ENCODE assay signal across 8 cellular contexts in genomic region chr11:61955031-61955415, GRCh38. TPM values are rescaled to one million over a fixed set of nuclear protein-coding genes. Genes with fewer than 3 reads are reported as not detected.
A peak's percentile ranks its signal among the peaks of the same experiment; 100 is the strongest.
DNase-seq lines count a peak whose midpoint lies in the region; ATAC-seq and TF ChIP-seq lines count a peak whose summit lies in the region.

No MANE protein-coding gene starts in this region.

- peak overlapping the region; percentile 89 for H3K27ac Mint-ChIP-seq in chondrocyte (ENCODE audit: unreplicated experiment)
- no peak overlapping the region for H3K27ac Mint-ChIP-seq in stimulated activated effector memory CD8-positive, alpha-beta T cell treated with anti-CD3 and anti-CD28 coated beads, Interleukin-12 subunit alpha, Interleukin-12 subunit beta, amount 100 ng/mL, for 72 hours

- H3K4me3 ChIP-seq in AG04450 (ENCODE audit: low read depth, low read length) = peak overlapping the region; percentile 52

- H3K4me1 Mint-ChIP-seq in chondrocyte (ENCODE audit: low read depth) = peaks cover 27% of the 10 kb centered on the region
- peaks cover 6% of the 10 kb centered on the region for H3K4me1 Mint-ChIP-seq in stimulated activated effector memory CD8-positive, alpha-beta T cell treated with anti-CD3 and anti-CD28 coated beads, Interleukin-12 subunit alpha, Interleukin-12 subunit beta, amount 100 ng/mL, for 72 hours

- peaks cover 2% of the 10 kb centered on the region for H3K36me3 Mint-ChIP-seq in chondrocyte (ENCODE audit: low read depth)
- H3K36me3 Mint-ChIP-seq in stimulated activated effector memory CD8-positive, alpha-beta T cell treated with anti-CD3 and anti-CD28 coated beads, Interleukin-12 subunit alpha, Interleukin-12 subunit beta, amount 100 ng/mL, for 72 hours = no peaks in the 10 kb centered on the region

- DNase-seq in AG04450 (ENCODE audit: low read depth, low spot score) (no peak), KBM-7 (peak; percentile 71), chondrocyte (ENCODE audit: low spot score) (no peak), iris pigment epithelial cell (ENCODE audit: low read depth) (peak; percentile 91), SHP77 (lab: John Stamatoyannopoulos, UW) (no peak)
- no peak for DNase-seq in stimulated activated effector memory CD8-positive, alpha-beta T cell treated with anti-CD3 and anti-CD28 coated beads, Interleukin-12 subunit alpha, Interleukin-12 subunit beta, amount 100 ng/mL, for 72 hours (ENCODE audit: low spot score in 2 of 2)

- H3K9me3 ChIP-seq in AG04450 (ENCODE audit: control insufficient read depth, insufficient read depth, low read length) = peaks cover 4% of the 10 kb centered on the region; the same call in 1 of the 2 replicates

- no peak for ATAC-seq in stimulated activated effector memory CD8-positive, alpha-beta T cell treated with anti-CD3 and anti-CD28 coated beads, Interleukin-12 subunit alpha, Interleukin-12 subunit beta, amount 100 ng/mL, for 72 hours
- no peak for ATAC-seq in HG03135 (IDR thresholded peaks at IDR 0.05; ENCODE audit: unreplicated experiment)
- ATAC-seq in GM19035 (IDR thresholded peaks at IDR 0.05; ENCODE audit: unreplicated experiment) = no peak

- POLR2A ChIA-PET in AG04450 (lab: Yijun Ruan, JAX) = interaction anchor here (0.5 to 1.9 kb wide), 10 partner anchors 9 to 158 kb away, joined by 3 to 20 read pairs (median 4); partner anchors contain the start of genes FTH1 and RAB3IL1

- peak overlapping the region; percentile 61 for H3K4me3 Mint-ChIP-seq in chondrocyte (ENCODE audit: unreplicated experiment)
- peak overlapping the region; percentile 44 for H3K4me3 Mint-ChIP-seq in stimulated activated effector memory CD8-positive, alpha-beta T cell treated with anti-CD3 and anti-CD28 coated beads, Interleukin-12 subunit alpha, Interleukin-12 subunit beta, amount 100 ng/mL, for 72 hours

- CTCF ChIA-PET in AG04450 (lab: Charles Lee) = interaction anchor here (0.6 to 2.0 kb wide), 9 partner anchors 15 to 158 kb away, joined by 3 to 17 read pairs (median 4); no protein-coding TSS in a partner anchor

- H3K27ac ChIP-seq in AG04450 (ENCODE audit: low read depth, low read length) = peak overlapping the region; percentile 77

- TF ChIP-seq CTCF in AG04450 (IDR thresholded peaks at IDR 0.05; ENCODE audit: low read depth, low read length) (peak; percentile 31), chondrocyte (IDR thresholded peaks at IDR 0.05) (peak; percentile 67)

- in situ Hi-C loops in KBM-7 (cut with MboI; ENCODE audit: low pct_unique_long_range_greater_than_20kb, low sequenced_read_pairs) = loop anchor here (10.0 kb wide), 1 partner anchor 90 kb away; no protein-coding TSS in a partner anchor

- no peaks in the 10 kb centered on the region for H3K27me3 Mint-ChIP-seq in chondrocyte (ENCODE audit: low read depth)

- no peaks in the 10 kb centered on the region for H3K9me3 Mint-ChIP-seq in chondrocyte (ENCODE audit: low read depth)
- H3K9me3 Mint-ChIP-seq in stimulated activated effector memory CD8-positive, alpha-beta T cell treated with anti-CD3 and anti-CD28 coated beads, Interleukin-12 subunit alpha, Interleukin-12 subunit beta, amount 100 ng/mL, for 72 hours = no peaks in the 10 kb centered on the region

- no peaks in the 10 kb centered on the region for H3K27me3 ChIP-seq in AG04450 (ENCODE audit: control insufficient read depth, insufficient read depth, low read length)

RNA-seq across cellular contexts. Expression of gene BEST1, which starts 4.9 kb away (rescaled TPM):
- polyA plus RNA-seq in AG04450 (2011; rRNA removed) = 2.6 TPM in 2 replicates
- 4.4 and 4.9 TPM in 2 replicates for polyA minus RNA-seq in AG04450 (2011; rRNA and poly(A)+ RNA removed)
- 1.3 to 4.5 TPM (median 2.8 TPM) in 3 replicates for total RNA-seq in chondrocyte

RNA-seq across cellular contexts. Expression of gene FTH1, which starts 12.4 kb away (rescaled TPM):
- 3,294 and 4,220 TPM in 2 replicates for polyA plus RNA-seq in AG04450 (2011; rRNA removed)
- polyA minus RNA-seq in AG04450 (2011; rRNA and poly(A)+ RNA removed) = 1,880 and 1,982 TPM in 2 replicates
- 3,793 to 4,450 TPM (median 3,807 TPM) in 3 replicates for total RNA-seq in chondrocyte

RNA-seq across cellular contexts. Expression of gene RAB3IL1, which starts 37.7 kb away (rescaled TPM):
- polyA plus RNA-seq in AG04450 (2011; rRNA removed) = 2.7 and 3.6 TPM in 2 replicates
- polyA minus RNA-seq in AG04450 (2011; rRNA and poly(A)+ RNA removed) = 2.6 and 2.9 TPM in 2 replicates
- 9.7 to 24.7 TPM (median 24.1 TPM) in 3 replicates for total RNA-seq in chondrocyte

Comparison
In these comparisons a context has a peak if more than half of its experiments do, and no peak if none do; other contexts are left out.
1. DNase-seq: peak in KBM-7 (single experiment) and iris pigment epithelial cell (single experiment); none in AG04450 (single experiment), chondrocyte (single experiment), stimulated activated effector memory CD8-positive, alpha-beta T cell treated with anti-CD3 and anti-CD28 coated beads, Interleukin-12 subunit alpha, Interleukin-12 subunit beta, amount 100 ng/mL, for 72 hours (0 of 2) and SHP77 (0 of 2).